ENCODE assay signal across 25 cellular contexts in genomic region chr16:2803545-2804195, GRCh38. TPM values are rescaled to one million over a fixed set of nuclear protein-coding genes. Genes with fewer than 3 reads are reported as not detected.
A peak's percentile ranks its signal among the peaks of the same experiment; 100 is the strongest.
DNase-seq lines count a peak whose midpoint lies in the region; TF ChIP-seq lines count a peak whose summit lies in the region.
"Had no signal": no experiment of that assay in that cellular context is flagged by ENCODE, and none has a peak within 500 bp of the region (broad histone marks: within the 10 kb centered on the region; RNA-seq: fewer than 3 reads in every experiment).

No MANE protein-coding gene starts in this region.

- no peak overlapping the region for H2AFZ ChIP-seq in osteoblast (ENCODE audit: low read length)

- no peaks in the 10 kb centered on the region for H3K79me2 ChIP-seq in osteoblast (ENCODE audit: insufficient read depth, low read length)

- no peak overlapping the region for H3K27ac ChIP-seq in HEK293 (ENCODE audit: extremely low read depth, low read depth, low read length)
- no peak overlapping the region for H3K27ac ChIP-seq in osteoblast (ENCODE audit: low read depth, low read length)
- H3K27ac ChIP-seq: 22Rv1; A549; BLaER1 treated with 17β-estradiol and CSF1 and Interleukin-3, amounts not matched to agents 10 nM and 100 nM; C4-2B had no signal

- peaks cover 4% of the 10 kb centered on the region for H3K4me1 ChIP-seq in HEK293 (ENCODE audit: control insufficient read depth, insufficient read depth, low read length)
- no peaks in the 10 kb centered on the region for H3K4me1 ChIP-seq in osteoblast (ENCODE audit: insufficient read depth, low read length)
- H3K4me1 ChIP-seq: BLaER1 treated with 17β-estradiol and CSF1 and Interleukin-3, amounts not matched to agents 10 nM and 100 nM had no signal

- H3K4me2 ChIP-seq in osteoblast (ENCODE audit: insufficient read depth, low read length): no peak overlapping the region
- H3K4me2 ChIP-seq: A549; BLaER1 treated with 17β-estradiol and CSF1 and Interleukin-3, amounts not matched to agents 10 nM and 100 nM had no signal

- H3K27me3 ChIP-seq in osteoblast (ENCODE audit: insufficient read depth, low read length) (peaks cover 13% of the 10 kb centered on the region), MG63 (no peaks in the 10 kb centered on the region; the same call in 1 of the 2 replicates)
- H3K27me3 ChIP-seq: BLaER1 treated with 17β-estradiol and CSF1 and Interleukin-3, amounts not matched to agents 10 nM and 100 nM had no signal

- H3K27ac Mint-ChIP-seq in Calu3 (ENCODE audit: unreplicated experiment): peak overlapping the region; percentile 58
- H3K27ac Mint-ChIP-seq: B cell; CD4-positive, alpha-beta T cell; CD8-positive, alpha-beta T cell had no signal

- peaks cover 12% of the 10 kb centered on the region for H3K9me3 Mint-ChIP-seq in Calu3 (ENCODE audit: low read depth, unreplicated experiment)

- H3K36me3 ChIP-seq in HEK293 (ENCODE audit: control insufficient read depth in 2 of 2, insufficient read depth in 1 of 2, low read length in 2 of 2): no peaks in the 10 kb centered on the region
- H3K36me3 ChIP-seq in osteoblast (ENCODE audit: insufficient read depth, low read length): no peaks in the 10 kb centered on the region
- no peaks in the 10 kb centered on the region for H3K36me3 ChIP-seq in MG63
- H3K36me3 ChIP-seq: BLaER1 treated with 17β-estradiol and CSF1 and Interleukin-3, amounts not matched to agents 10 nM and 100 nM had no signal

- H3K4me1 Mint-ChIP-seq in Calu3 (ENCODE audit: low read depth, unreplicated experiment): peaks cover 12% of the 10 kb centered on the region
- H3K4me1 Mint-ChIP-seq: B cell had no signal

- no peak for TF ChIP-seq CTCF in Calu3 (IDR thresholded peaks at IDR 0.05; ENCODE audit: unreplicated experiment)
- TF ChIP-seq CTCF in HEK293 (tag by site-specific recombination; IDR thresholded peaks at IDR 0.05): no peak
- TF ChIP-seq CTCF in osteoblast (IDR thresholded peaks at IDR 0.05; ENCODE audit: extremely low read depth, low read depth, low read length): no peak

- intact Hi-C loops in Calu3 (cut with micrococcal nuclease; ENCODE audit: unreplicated experiment): no loop called here

- no TSS peak for BruUV-seq in Calu3 (replicated peaks; lab: Mats Ljungman, UMichigan)

- H4K20me1 ChIP-seq in osteoblast (ENCODE audit: insufficient read depth, low read length): no peaks in the 10 kb centered on the region
- H4K20me1 ChIP-seq: BLaER1 treated with 17β-estradiol and CSF1 and Interleukin-3, amounts not matched to agents 10 nM and 100 nM had no signal

- H3K4me3 Mint-ChIP-seq in Calu3 (ENCODE audit: low read depth, unreplicated experiment): no peak overlapping the region
- H3K4me3 Mint-ChIP-seq: B cell; CD4-positive, alpha-beta T cell; CD8-positive, alpha-beta T cell had no signal

- CTCF ChIA-PET in Calu3 (lab: Charles Lee): interaction anchor here (0.6 kb wide), 1 partner anchor 77 kb away, joined by 4 read pairs; no protein-coding TSS in a partner anchor
- CTCF ChIA-PET in HEK293 (lab: Yijun Ruan, JAX): no interaction called here

- H3K9me3 ChIP-seq in HEK293 (ENCODE audit: control insufficient read depth, insufficient read depth, low read depth, low read length) (no peaks in the 10 kb centered on the region), osteoblast (ENCODE audit: low read depth, low read length) (peaks cover 6% of the 10 kb centered on the region), MG63 (peaks cover 38% of the 10 kb centered on the region)

- peaks cover 9% of the 10 kb centered on the region for H3K36me3 Mint-ChIP-seq in Calu3 (ENCODE audit: insufficient read depth, unreplicated experiment)
- H3K36me3 Mint-ChIP-seq: CD8-positive, alpha-beta T cell had no signal

- H3K27me3 Mint-ChIP-seq in Calu3 (ENCODE audit: unreplicated experiment): no peaks in the 10 kb centered on the region

- POLR2A ChIA-PET in HEK293 (lab: Yijun Ruan, JAX): no interaction called here

- DNase-seq in Calu3 (no peak), osteoblast (ENCODE audit: insufficient read length, low spot score, missing footprints) (peak; percentile 58), MG63 (no peak), superior temporal gyrus (ENCODE audit: extremely low spot score) (no peak)
- DNase-seq: AML-193; Caco-2; CD4-positive, alpha-beta T cell; CD8-positive, alpha-beta T cell; DMS 273 treated with DMSO at 0.1 percent for 48 hours; DMS153; DMS53; DMS79; DND-41; EL; GDM1 had no signal

- no peak overlapping the region for H3K4me3 ChIP-seq in HEK293 (ENCODE audit: low read depth, low read length)
- no peak overlapping the region for H3K4me3 ChIP-seq in osteoblast (ENCODE audit: insufficient read depth, low read length)
- H3K4me3 ChIP-seq in MG63: no peak overlapping the region
- H3K4me3 ChIP-seq: A549; BLaER1 treated with 17β-estradiol and CSF1 and Interleukin-3, amounts not matched to agents 10 nM and 100 nM; GM12878 had no signal

TF ChIP-seq in HEK293, 187 proteins besides CTCF, POLR2A, EP300 and RAD21 (continues in another document):
- TF ChIP-seq ZNF404 (tag by site-specific recombination; IDR thresholded peaks at IDR 0.05): no peak
- TF ChIP-seq ZNF341 (tag by site-specific recombination; IDR thresholded peaks at IDR 0.05; ENCODE audit: low read depth): no peak
- TF ChIP-seq ZNF624 (tag by site-specific recombination; IDR thresholded peaks at IDR 0.05): no peak
- TF ChIP-seq SP2 (tag by site-specific recombination; IDR thresholded peaks at IDR 0.05): no peak
- TF ChIP-seq FEZF1 (tag by site-specific recombination; IDR thresholded peaks at IDR 0.05): no peak
- peak; percentile 84 for TF ChIP-seq SETDB1 (IDR thresholded peaks at IDR 0.05; ENCODE audit: insufficient read length, low read length)
- no peak for TF ChIP-seq ZNF239 (tag by site-specific recombination; IDR thresholded peaks at IDR 0.05)
- TF ChIP-seq ZNF558 (tag by site-specific recombination; IDR thresholded peaks at IDR 0.05): peak; percentile 100
- no peak for TF ChIP-seq PRDM2 (tag by site-specific recombination; IDR thresholded peaks at IDR 0.05; ENCODE audit: borderline replicate concordance)

RNA-seq across cellular contexts. Expression of gene PRSS41, which starts 5.4 kb away (rescaled TPM):
- total RNA-seq in Calu3 (2022): not detected in 2 replicates
- not detected in 2 replicates for total RNA-seq in osteoblast
- total RNA-seq in MG63 (2014; rRNA removed; shearing (Covaris generic); ENCODE audit: low replicate concordance): not detected in 2 replicates
- total RNA-seq: A172; B cell; Caco-2; CD4-positive, alpha-beta T cell; CD8-positive, alpha-beta T cell; Daoy; G401; GM12878 had no signal

RNA-seq across cellular contexts. Expression of gene PRSS21, which starts 13.4 kb away (rescaled TPM):
- not detected in 2 replicates for total RNA-seq in Calu3 (2022)
- total RNA-seq in osteoblast: not detected in 2 replicates
- 5.8 and 11.9 TPM in 2 replicates for total RNA-seq in MG63 (2014; rRNA removed; shearing (Covaris generic); ENCODE audit: low replicate concordance)
- total RNA-seq: A172; Caco-2; CD4-positive, alpha-beta T cell; Daoy; G401 had no signal

RNA-seq across cellular contexts. Expression of gene PRSS33, which starts 16.3 kb away (rescaled TPM):
- total RNA-seq in Calu3 (2022) (7.9 and 13.2 TPM in 2 replicates), osteoblast (not detected in 2 replicates)
- total RNA-seq in MG63 (2014; rRNA removed; shearing (Covaris generic); ENCODE audit: low replicate concordance): not detected in 2 replicates
- total RNA-seq: B cell; Caco-2; CD4-positive, alpha-beta T cell; CD8-positive, alpha-beta T cell; Daoy; GM12878 had no signal

RNA-seq across cellular contexts. Expression of gene ZG16B, which starts 26.4 kb away (rescaled TPM):
- total RNA-seq in Calu3 (2022): 10.3 and 15.5 TPM in 2 replicates
- 0.88 and 1.4 TPM in 2 replicates for total RNA-seq in osteoblast
- total RNA-seq in MG63 (2014; rRNA removed; shearing (Covaris generic); ENCODE audit: low replicate concordance): 2.7 TPM in 1 of 2 replicates, not detected in the other
- total RNA-seq: B cell; CD4-positive, alpha-beta T cell; CD8-positive, alpha-beta T cell; G401 had no signal

RNA-seq across cellular contexts. Expression of gene ELOB, which starts 26.6 kb away (rescaled TPM):
- total RNA-seq in Calu3 (2022) (269 TPM in 2 replicates), osteoblast (173 and 195 TPM in 2 replicates)
- 309 and 3,594 TPM in 2 replicates for total RNA-seq in MG63 (2014; rRNA removed; shearing (Covaris generic); ENCODE audit: low replicate concordance)
